14 cellular contexts compared by ENCODE assay signal in the genomic region with DNA sequence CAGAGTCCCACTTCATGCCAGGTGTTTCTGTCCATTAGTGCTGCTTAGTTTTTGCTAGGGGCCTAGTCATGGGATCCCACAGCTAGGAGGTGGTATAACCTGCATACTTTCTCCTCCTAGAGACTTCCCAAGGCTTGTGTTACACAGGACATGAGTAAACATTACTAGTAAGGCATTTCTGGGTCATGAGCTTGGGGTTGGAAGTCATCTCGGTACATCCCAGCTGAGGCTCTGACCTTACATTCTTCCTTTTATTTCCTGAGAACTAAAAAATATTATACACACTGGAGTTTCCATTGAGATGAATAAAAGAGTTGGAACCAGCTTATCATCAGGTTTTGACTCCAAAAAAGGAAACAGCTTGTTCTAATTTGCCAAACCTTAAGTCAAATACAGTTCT. TPM values are rescaled to one million over a fixed set of nuclear protein-coding genes. Genes with fewer than 3 reads are reported as not detected.
DNase-seq lines count a peak whose midpoint lies in the region; ATAC-seq and TF ChIP-seq lines count a peak whose summit lies in the region.
"Had no signal": no experiment of that assay in that cellular context is flagged by ENCODE, and none has a peak within 500 bp of the region (broad histone marks: within the 10 kb centered on the region; RNA-seq: fewer than 3 reads in every experiment).

No MANE protein-coding gene starts in this region.

- peaks cover 0 to 18% (median 5%) of the 10 kb centered on the region in 4 donors for H3K4me1 ChIP-seq in esophagus muscularis mucosa

- no peak overlapping the region for H3K4me3 ChIP-seq in esophagus muscularis mucosa
- H3K4me3 ChIP-seq: HAP-1, ovary had no signal

- no peak for TF ChIP-seq POLR2A in esophagus muscularis mucosa (IDR thresholded peaks at IDR 0.05; ENCODE audit: low read depth)

- intact Hi-C loops in CD14-positive monocyte (cut with micrococcal nuclease): loop anchor here (5.0 kb wide), 2 partner anchors 43 to 127 kb away; no protein-coding TSS in a partner anchor
- intact Hi-C loops in esophagus muscularis mucosa (cut with DNase I): no loop called here

- DNase-seq in CD14-positive monocyte (ENCODE audit: low spot score): no peak
- DNase-seq in NCI-H226: peak; percentile 84
- no peak for DNase-seq in esophagus muscularis mucosa (ENCODE audit: extremely low spot score)
- no peak for DNase-seq in substantia nigra (lab: John Stamatoyannopoulos, UW)
- DNase-seq in NCI-H526 (lab: John Stamatoyannopoulos, UW): no peak
- DNase-seq in middle frontal gyrus (ENCODE audit: extremely low spot score, low spot score): no peak
- DNase-seq: activated naive CD4-positive, alpha-beta T cell treated with anti-CD3 and anti-CD28 coated beads, Interleukin-2, amount 50 U/mL, for 16 hours; central memory CD4-positive, alpha-beta T cell; midbrain; ovary; stimulated activated CD4-positive, alpha-beta T cell treated with anti-CD3 and anti-CD28 coated beads, Interleukin-15, amount 100 ng/mL, for 24 hours had no signal

- H3K27me3 Mint-ChIP-seq in CD14-positive monocyte (ENCODE audit: low read depth in 3 of 3) (peaks cover 0 to 5% (median 3%) of the 10 kb centered on the region in 3 donors), nephron (ENCODE audit: low read depth) (no peaks in the 10 kb centered on the region)

- peak overlapping the region in 1 of 4 donors; percentile 57 for H3K27ac ChIP-seq in esophagus muscularis mucosa (replicated peaks in 1 of 4)
- no peak overlapping the region for H3K27ac ChIP-seq in substantia nigra (ENCODE audit: low read depth, low read length, poor library complexity, severe bottlenecking)
- H3K27ac ChIP-seq: ovary had no signal

- H3K36me3 Mint-ChIP-seq in CD14-positive monocyte (peaks cover 0 to 3% of the 10 kb centered on the region in 2 donors), nephron (ENCODE audit: low read depth) (no peaks in the 10 kb centered on the region)

- H3K4me3 Mint-ChIP-seq in CD14-positive monocyte: no peak overlapping the region
- no peak overlapping the region for H3K4me3 Mint-ChIP-seq in nephron

- ATAC-seq in esophagus mucosa: peak; percentile 6

- peaks cover 0 to 4% (median 0%) of the 10 kb centered on the region in 7 donors for H3K9me3 Mint-ChIP-seq in CD14-positive monocyte
- no peaks in the 10 kb centered on the region for H3K9me3 Mint-ChIP-seq in nephron

- H3K27ac Mint-ChIP-seq in CD14-positive monocyte (peak overlapping the region; percentile 85 to 95 (median 92)), nephron (peak overlapping the region in 2 of 3 experiments; percentile 54 to 67)

- TF ChIP-seq EP300 in esophagus muscularis mucosa (IDR thresholded peaks at IDR 0.05): no peak

- no peaks in the 10 kb centered on the region for H3K36me3 ChIP-seq in esophagus muscularis mucosa
- H3K36me3 ChIP-seq: HAP-1, ovary had no signal

- H3K27me3 ChIP-seq in esophagus muscularis mucosa: no peaks in the 10 kb centered on the region
- H3K27me3 ChIP-seq: ovary had no signal

- H3K9me3 ChIP-seq in esophagus muscularis mucosa: no peaks in the 10 kb centered on the region
- H3K9me3 ChIP-seq: HAP-1, ovary had no signal

- H3K4me1 Mint-ChIP-seq in CD14-positive monocyte: peaks cover 63% of the 10 kb centered on the region
- H3K4me1 Mint-ChIP-seq in nephron: peaks cover 29% of the 10 kb centered on the region

- no peak for TF ChIP-seq CTCF in CD14-positive monocyte (IDR thresholded peaks at IDR 0.05)
- no peak for TF ChIP-seq CTCF in nephron (IDR thresholded peaks at IDR 0.05; ENCODE audit: unreplicated experiment in 3 of 3)
- TF ChIP-seq CTCF in esophagus muscularis mucosa (IDR thresholded peaks at IDR 0.05): no peak

- 47% methylated on average over 1 of the region's 1 CpG for WGBS in esophagus muscularis mucosa

RNA-seq across cellular contexts. Expression of a gene that starts 20.9 kb away (rescaled TPM):
- 1 to 10 TPM; 3.5 to 3.9 TPM for polyA plus RNA-seq in CD14-positive monocyte
- total RNA-seq in esophagus mucosa: 0.20 TPM
- total RNA-seq in esophagus muscularis mucosa: under 1 TPM in 1 of 4 donors, not detected in 3; 0.33 TPM

RNA-seq across cellular contexts. Expression of a gene that starts 52.5 kb away (rescaled TPM):
- polyA plus RNA-seq in CD14-positive monocyte: 1 to 10 TPM; 1.1 to 1.3 TPM
- total RNA-seq in esophagus mucosa (14.5 TPM), esophagus muscularis mucosa (10 to 100 TPM; 21.5 to 34.8 (median 22.3) TPM)
